Comparison of ENCODE assay signal across 18 cellular contexts in genomic region chr3:36615861-36616260, GRCh38.
A peak's percentile ranks its signal among the peaks of the same experiment; 100 is the strongest.
DNase-seq lines count a peak whose midpoint lies in the region; ATAC-seq and TF ChIP-seq lines count a peak whose summit lies in the region.
"Had no signal": no experiment of that assay in that cellular context is flagged by ENCODE, and none has a peak within 500 bp of the region (broad histone marks: within the 10 kb centered on the region; RNA-seq: fewer than 3 reads in every experiment).

No MANE protein-coding gene starts in this region.

- H3K9me3 ChIP-seq in mammary epithelial cell (replicated peaks; ENCODE audit: insufficient read depth, low read length) (no peaks in the 10 kb centered on the region), left ventricle myocardium inferior (replicated peaks) (peaks cover 4% of the 10 kb centered on the region)
- H3K9me3 ChIP-seq: A549; BLaER1 treated with 17β-estradiol and CSF1 and Interleukin-3, amounts not matched to agents 10 nM and 100 nM; Caco-2 had no signal

- POLR2A ChIA-PET in MCF 10A (lab: Yijun Ruan, JAX), result no interaction called here

- no peak overlapping the region for H3K4me3 ChIP-seq in mammary epithelial cell (replicated peaks in 1 of 3; ENCODE audit: insufficient read depth in 1 of 3, low read depth in 2 of 3, low read length in 3 of 3)
- no peak overlapping the region for H3K4me3 ChIP-seq in left ventricle myocardium inferior
- H3K4me3 ChIP-seq: A549; BLaER1 treated with 17β-estradiol and CSF1 and Interleukin-3, amounts not matched to agents 10 nM and 100 nM had no signal

- no peak overlapping the region for H3K4me3 Mint-ChIP-seq in MCF 10A (ENCODE audit: unreplicated experiment)
- H3K4me3 Mint-ChIP-seq: B cell; CD4-positive, alpha-beta T cell; CD8-positive, alpha-beta T cell had no signal

- dilution Hi-C loops in mammary epithelial cell (cut with HindIII; ENCODE audit: low sequenced_read_pairs), result no loop called here

- H3K36me3 Mint-ChIP-seq in MCF 10A (ENCODE audit: insufficient read depth, unreplicated experiment), result no peaks in the 10 kb centered on the region
- H3K36me3 Mint-ChIP-seq: CD8-positive, alpha-beta T cell had no signal

- in situ Hi-C loops in mammary epithelial cell (cut with MboI; ENCODE audit: low sequenced_read_pairs in 2 of 2), result no loop called here

- H3K27ac ChIP-seq in mammary epithelial cell (ENCODE audit: insufficient read depth, low read depth, low read length), result no peak overlapping the region
- H3K27ac ChIP-seq in foreskin keratinocyte, result no peak overlapping the region
- H3K27ac ChIP-seq in left ventricle myocardium inferior (replicated peaks), result no peak overlapping the region
- H3K27ac ChIP-seq: 22Rv1; A549; BLaER1 treated with 17β-estradiol and CSF1 and Interleukin-3, amounts not matched to agents 10 nM and 100 nM; C4-2B had no signal

- no peaks in the 10 kb centered on the region for H3K27me3 Mint-ChIP-seq in MCF 10A (ENCODE audit: insufficient read depth, unreplicated experiment)
- H3K27me3 Mint-ChIP-seq: CD4-positive, alpha-beta T cell had no signal

- H3K27me3 ChIP-seq in mammary epithelial cell (ENCODE audit: insufficient read depth, low read length) (no peaks in the 10 kb centered on the region), foreskin keratinocyte (no peaks in the 10 kb centered on the region), left ventricle myocardium inferior (ENCODE audit: low read depth) (no peaks in the 10 kb centered on the region)
- H3K27me3 ChIP-seq: BLaER1 treated with 17β-estradiol and CSF1 and Interleukin-3, amounts not matched to agents 10 nM and 100 nM had no signal

- no peaks in the 10 kb centered on the region for H3K4me1 Mint-ChIP-seq in MCF 10A (ENCODE audit: insufficient read depth, unreplicated experiment)
- H3K4me1 Mint-ChIP-seq: B cell had no signal

- peak overlapping the region; percentile 1 for H2AFZ ChIP-seq in mammary epithelial cell (ENCODE audit: low read depth, low read length)

- ATAC-seq in foreskin keratinocyte (peak; percentile 44), GM19324 (IDR thresholded peaks at IDR 0.05; ENCODE audit: low FRiP score, unreplicated experiment) (no peak)
- ATAC-seq: A549; CD8-positive, alpha-beta T cell had no signal

- no TSS peak for BruUV-seq in mammary epithelial cell (replicated peaks; lab: Mats Ljungman, UMichigan)
- BruUV-seq in MCF 10A (replicated peaks; lab: Mats Ljungman, UMichigan), result no TSS peak

- H3K36me3 ChIP-seq in mammary epithelial cell (ENCODE audit: insufficient read depth, low read length) (no peaks in the 10 kb centered on the region), left ventricle myocardium inferior (no peaks in the 10 kb centered on the region)
- H3K36me3 ChIP-seq: BLaER1 treated with 17β-estradiol and CSF1 and Interleukin-3, amounts not matched to agents 10 nM and 100 nM had no signal

- peaks cover 7% of the 10 kb centered on the region for H3K9me3 Mint-ChIP-seq in MCF 10A (ENCODE audit: unreplicated experiment)
- H3K9me3 Mint-ChIP-seq: CD4-positive, alpha-beta T cell; CD8-positive, alpha-beta T cell had no signal

- no peaks in the 10 kb centered on the region for H3K79me2 ChIP-seq in mammary epithelial cell (ENCODE audit: insufficient read depth, low read length)

- no peaks in the 10 kb centered on the region for H4K20me1 ChIP-seq in mammary epithelial cell (ENCODE audit: insufficient read depth, low read length)
- H4K20me1 ChIP-seq: BLaER1 treated with 17β-estradiol and CSF1 and Interleukin-3, amounts not matched to agents 10 nM and 100 nM had no signal

- CTCF ChIA-PET in mammary epithelial cell (lab: Charles Lee; ENCODE audit: low non-redundant PET) (interaction anchor here (0.5 kb wide), 1 partner anchor 85 kb away, joined by 3 read pairs; no protein-coding TSS in a partner anchor), MCF 10A (lab: Yijun Ruan, JAX) (interaction anchor here (0.7 kb wide), 1 partner anchor 24 kb away, joined by 3 read pairs; no protein-coding TSS in a partner anchor)

- peaks cover 5% of the 10 kb centered on the region for H3K4me1 ChIP-seq in mammary epithelial cell (ENCODE audit: insufficient read depth, low read length)
- H3K4me1 ChIP-seq in foreskin keratinocyte, result no peaks in the 10 kb centered on the region
- H3K4me1 ChIP-seq in left ventricle myocardium inferior, result no peaks in the 10 kb centered on the region
- H3K4me1 ChIP-seq: A549; BLaER1 treated with 17β-estradiol and CSF1 and Interleukin-3, amounts not matched to agents 10 nM and 100 nM; Caco-2 had no signal

- intact Hi-C loops in mammary epithelial cell (cut with micrococcal nuclease) (no loop called here), MCF 10A (cut with micrococcal nuclease) (no loop called here), left ventricle myocardium inferior (cut with micrococcal nuclease) (no loop called here)

- TF ChIP-seq CTCF in mammary epithelial cell (conservative IDR thresholded peaks at IDR 0.05 in 1 of 2, IDR thresholded peaks at IDR 0.05 in 1 of 2; ENCODE audit: extremely low read depth in 1 of 2, insufficient read depth in 1 of 2, low read depth in 1 of 2, low read length in 2 of 2) (no peak), MCF 10A (IDR thresholded peaks at IDR 0.05; ENCODE audit: unreplicated experiment) (no peak), foreskin keratinocyte (conservative IDR thresholded peaks at IDR 0.05) (no peak), left ventricle myocardium inferior (IDR thresholded peaks at IDR 0.05; ENCODE audit: borderline replicate concordance) (no peak)

- H3K9ac ChIP-seq in mammary epithelial cell (ENCODE audit: insufficient read depth, low read length), result no peak overlapping the region
- H3K9ac ChIP-seq: BLaER1 treated with 17β-estradiol and CSF1 and Interleukin-3, amounts not matched to agents 10 nM and 100 nM had no signal

- H3K27ac Mint-ChIP-seq in MCF 10A (ENCODE audit: low read depth, unreplicated experiment), result no peak overlapping the region
- H3K27ac Mint-ChIP-seq: B cell; CD4-positive, alpha-beta T cell; CD8-positive, alpha-beta T cell had no signal

- no peak overlapping the region for H3K4me2 ChIP-seq in mammary epithelial cell (ENCODE audit: insufficient read depth, low read depth, low read length)
- H3K4me2 ChIP-seq: A549; BLaER1 treated with 17β-estradiol and CSF1 and Interleukin-3, amounts not matched to agents 10 nM and 100 nM had no signal

- DNase-seq in mammary epithelial cell (peak; percentile 32), MCF 10A (ENCODE audit: unreplicated experiment) (no peak), foreskin keratinocyte (peak; percentile 50 to 82), retina (peak; percentile 4), left ventricle myocardium inferior (no peak)
- DNase-seq: AML-193; Caco-2; Calu3; CD4-positive, alpha-beta T cell; CD8-positive, alpha-beta T cell; DMS79 treated with DMSO at 0.1 percent for 48 hours; GF-D8 had no signal

Comparison
In these comparisons a context has a peak if more than half of its experiments do, and no peak if none do; other contexts are left out.
1. DNase-seq: peak in mammary epithelial cell (single experiment), foreskin keratinocyte (2 of 2) and retina (single experiment); none in MCF 10A (single experiment) and left ventricle myocardium inferior (single experiment).